9 cellular contexts compared by ENCODE assay signal in genomic region chr1:26162220-26162703, GRCh38. TPM values are rescaled to one million over a fixed set of nuclear protein-coding genes. Genes with fewer than 3 reads are reported as not detected.
DNase-seq lines count a peak whose midpoint lies in the region; ATAC-seq and TF ChIP-seq lines count a peak whose summit lies in the region.
"Had no signal": no experiment of that assay in that cellular context is flagged by ENCODE, and none has a peak within 500 bp of the region (broad histone marks: within the 10 kb centered on the region; RNA-seq: fewer than 3 reads in every experiment).

No MANE protein-coding gene starts in this region.

- peaks cover 23% of the 10 kb centered on the region for H3K27me3 ChIP-seq in suprapubic skin

- no peaks in the 10 kb centered on the region for H3K9me3 Mint-ChIP-seq in T-helper 2 cell treated with Interferon-gamma antibody and Interleukin-4, amounts not matched to agents 5 μg/mL and 100 μg/mL, for 36 hours
- H3K9me3 Mint-ChIP-seq in activated naive CD8-positive, alpha-beta T cell (ENCODE audit: low read depth), result no peaks in the 10 kb centered on the region

- no peak overlapping the region for H3K27ac Mint-ChIP-seq in T-helper 2 cell treated with Interferon-gamma antibody and Interleukin-4, amounts not matched to agents 5 μg/mL and 100 μg/mL, for 36 hours
- no peak overlapping the region for H3K27ac Mint-ChIP-seq in activated naive CD8-positive, alpha-beta T cell

- WGBS in suprapubic skin, result 22% methylated on average over 20 of the region's 20 CpGs

- no peak for DNase-seq in T-helper 2 cell treated with Interferon-gamma antibody and Interleukin-4, amounts not matched to agents 5 μg/mL and 100 μg/mL, for 36 hours (ENCODE audit: low spot score)
- DNase-seq in T-helper 2 cell, result no peak
- peak; percentile 27 for DNase-seq in iPS-NIHi7 (ENCODE audit: extremely low spot score)
- DNase-seq in suprapubic skin (ENCODE audit: low spot score in 2 of 2), result no peak
- no peak for DNase-seq in left lobe of liver (ENCODE audit: low spot score)

- H3K27me3 Mint-ChIP-seq in T-helper 2 cell treated with Interferon-gamma antibody and Interleukin-4, amounts not matched to agents 5 μg/mL and 100 μg/mL, for 36 hours (ENCODE audit: low read depth), result peaks cover 61% of the 10 kb centered on the region
- peaks cover 8% of the 10 kb centered on the region for H3K27me3 Mint-ChIP-seq in activated naive CD8-positive, alpha-beta T cell

- no peaks in the 10 kb centered on the region for H3K36me3 Mint-ChIP-seq in T-helper 2 cell treated with Interferon-gamma antibody and Interleukin-4, amounts not matched to agents 5 μg/mL and 100 μg/mL, for 36 hours (ENCODE audit: low read depth)
- no peaks in the 10 kb centered on the region for H3K36me3 Mint-ChIP-seq in activated naive CD8-positive, alpha-beta T cell

- peak overlapping the region; percentile 65 for H3K4me3 ChIP-seq in suprapubic skin

- TF ChIP-seq POLR2A in suprapubic skin (IDR thresholded peaks at IDR 0.05), result no peak

- no peak for TF ChIP-seq EP300 in suprapubic skin (IDR thresholded peaks at IDR 0.05)

- H3K4me3 Mint-ChIP-seq in T-helper 2 cell treated with Interferon-gamma antibody and Interleukin-4, amounts not matched to agents 5 μg/mL and 100 μg/mL, for 36 hours, result peak overlapping the region; percentile 79
- peak overlapping the region; percentile 77 for H3K4me3 Mint-ChIP-seq in activated naive CD8-positive, alpha-beta T cell

- peaks cover 21% of the 10 kb centered on the region for H3K4me1 Mint-ChIP-seq in T-helper 2 cell treated with Interferon-gamma antibody and Interleukin-4, amounts not matched to agents 5 μg/mL and 100 μg/mL, for 36 hours (ENCODE audit: low read depth)
- peaks cover 10% of the 10 kb centered on the region for H3K4me1 Mint-ChIP-seq in activated naive CD8-positive, alpha-beta T cell (ENCODE audit: low read depth)

- no peaks in the 10 kb centered on the region for H3K9me3 ChIP-seq in suprapubic skin

- H3K36me3 ChIP-seq in suprapubic skin, result no peaks in the 10 kb centered on the region

- H3K27ac ChIP-seq in suprapubic skin, result no peak overlapping the region

- peaks cover 27% of the 10 kb centered on the region for H3K4me1 ChIP-seq in suprapubic skin

- ATAC-seq in HG03108 (IDR thresholded peaks at IDR 0.05; ENCODE audit: unreplicated experiment) (no peak), GM21576 (IDR thresholded peaks at IDR 0.05; ENCODE audit: unreplicated experiment) (no peak), left lobe of liver (no peak)

- TF ChIP-seq CTCF in suprapubic skin (IDR thresholded peaks at IDR 0.05), result no peak

RNA-seq across cellular contexts. Expression of gene FAM110D, which starts 3.4 kb away (rescaled TPM):
- total RNA-seq in suprapubic skin (1 to 10 TPM; 2.4 to 3.6 (median 2.7) TPM), left lobe of liver (0.28 TPM)
- total RNA-seq: myocyte had no signal

RNA-seq across cellular contexts. Expression of gene C1orf232, which starts 6.5 kb away (rescaled TPM):
- total RNA-seq in suprapubic skin, result not detected
- not detected for total RNA-seq in left lobe of liver
- total RNA-seq: myocyte had no signal

RNA-seq across cellular contexts. Expression of gene ZNF593, which starts 7.4 kb away (rescaled TPM):
- total RNA-seq in suprapubic skin, result 10 to 100 TPM; 15.3 to 53.4 (median 28.3) TPM
- total RNA-seq in left lobe of liver, result 23.7 TPM

RNA-seq across cellular contexts. Expression of gene ZNF593OS, which starts 9.4 kb away (rescaled TPM):
- not detected for total RNA-seq in suprapubic skin
- total RNA-seq in left lobe of liver, result not detected
- total RNA-seq: myocyte had no signal

RNA-seq across cellular contexts. Expression of gene CNKSR1, which starts 15.0 kb away (rescaled TPM):
- 10 to 100 TPM; 45.6 to 91.2 (median 53.7) TPM for total RNA-seq in suprapubic skin
- total RNA-seq in left lobe of liver, result 0.63 TPM
